Comparison of ENCODE assay signal across 8 cellular contexts in genomic region chr4:37889849-37890500, GRCh38. TPM values are rescaled to one million over a fixed set of nuclear protein-coding genes. Genes with fewer than 3 reads are reported as not detected.
DNase-seq lines count a peak whose midpoint lies in the region; ATAC-seq and TF ChIP-seq lines count a peak whose summit lies in the region.

No MANE protein-coding gene starts in this region.

- H3K4me3 Mint-ChIP-seq in activated T-cell treated with anti-CD3 and anti-CD28 coated beads, Interleukin-2, amount 50 U/mL, for 4 hours: peak overlapping the region; percentile 69

- no peaks in the 10 kb centered on the region for H3K27me3 Mint-ChIP-seq in activated T-cell treated with anti-CD3 and anti-CD28 coated beads, Interleukin-2, amount 50 U/mL, for 4 hours (ENCODE audit: low read depth)

- H3K36me3 ChIP-seq in right lobe of liver: no peaks in the 10 kb centered on the region

- H3K9me3 ChIP-seq in right lobe of liver: no peaks in the 10 kb centered on the region

- peaks cover 0 to 11% (median 0%) of the 10 kb centered on the region in 4 donors for H3K4me1 ChIP-seq in right lobe of liver

- peak overlapping the region; percentile 78 to 91 (median 85) for H3K4me3 ChIP-seq in right lobe of liver

- WGBS in right lobe of liver (ENCODE audit: insufficient coverage, low coverage, low lambda C conversion rate, missing lambda C conversion rate): 45% methylated on average over 27 of the region's 37 CpGs

- intact Hi-C loops in right lobe of liver (cut with DNase I): loop anchor here in 1 of 2 donors (10.0 kb wide), 2 partner anchors 65 to 85 kb away; partner anchors contain the start of gene PGM2

- H3K27me3 ChIP-seq in right lobe of liver: no peaks in the 10 kb centered on the region

- no peak for DNase-seq in activated T-cell treated with anti-CD3 and anti-CD28 coated beads, Interleukin-2, amount 50 U/mL, for 4 hours
- DNase-seq in activated T-cell treated with anti-CD3 and anti-CD28 coated beads for 4 hours (no peak), caudate nucleus (lab: John Stamatoyannopoulos, UW) (peak in 43 of 61 donors; percentile 9 to 82 (median 58)), right lobe of liver (peak in 1 of 3 donors; percentile 31), superior temporal gyrus (ENCODE audit: extremely low spot score) (peak; percentile 56)

- H3K9me3 Mint-ChIP-seq in activated T-cell treated with anti-CD3 and anti-CD28 coated beads, Interleukin-2, amount 50 U/mL, for 4 hours: no peaks in the 10 kb centered on the region

- TF ChIP-seq POLR2A in right lobe of liver (IDR thresholded peaks at IDR 0.05): no peak

- H3K4me1 Mint-ChIP-seq in activated T-cell treated with anti-CD3 and anti-CD28 coated beads, Interleukin-2, amount 50 U/mL, for 4 hours (ENCODE audit: low read depth): peaks cover 29% of the 10 kb centered on the region

- H3K27ac ChIP-seq in caudate nucleus (ENCODE audit: low read depth, low read length): peak overlapping the region; percentile 79
- H3K27ac ChIP-seq in right lobe of liver: peak overlapping the region in 2 of 3 donors; percentile 84 to 90

- no peak for ATAC-seq in activated T-cell treated with anti-CD3 and anti-CD28 coated beads, Interleukin-2, amount 50 U/mL, for 4 hours
- peak; percentile 4 to 20 (median 8) for ATAC-seq in right lobe of liver
- no peak for ATAC-seq in GM19023 (IDR thresholded peaks at IDR 0.05; ENCODE audit: unreplicated experiment)
- ATAC-seq in HG02981 (IDR thresholded peaks at IDR 0.05; ENCODE audit: unreplicated experiment): no peak
- no peak for ATAC-seq in HG03520 (IDR thresholded peaks at IDR 0.05; ENCODE audit: unreplicated experiment)

- H3K36me3 Mint-ChIP-seq in activated T-cell treated with anti-CD3 and anti-CD28 coated beads, Interleukin-2, amount 50 U/mL, for 4 hours (ENCODE audit: insufficient read depth): no peaks in the 10 kb centered on the region

- peak in 1 of 4 donors; percentile 32 for TF ChIP-seq CTCF in right lobe of liver (IDR thresholded peaks at IDR 0.05)

RNA-seq across cellular contexts. Expression of gene TBC1D1, which starts 0.9 kb away (rescaled TPM):
- total RNA-seq in activated T-cell treated with anti-CD3 and anti-CD28 coated beads, Interleukin-2, amount 50 U/mL, for 4 hours: 10 to 100 TPM; 29.4 to 42.0 (median 38.8) TPM
- total RNA-seq in right lobe of liver: 10 to 100 TPM; 21.2 to 67.5 (median 35.8) TPM

Comparison
In these comparisons a context has a peak if more than half of its experiments do, and no peak if none do; other contexts are left out.
1. ATAC-seq: peak in right lobe of liver (4 of 4); none in activated T-cell treated with anti-CD3 and anti-CD28 coated beads, Interleukin-2, amount 50 U/mL, for 4 hours (0 of 2), GM19023 (single experiment), HG02981 (single experiment) and HG03520 (single experiment).
2. DNase-seq: peak in caudate nucleus (43 of 61) and superior temporal gyrus (single experiment); none in activated T-cell treated with anti-CD3 and anti-CD28 coated beads, Interleukin-2, amount 50 U/mL, for 4 hours (single experiment) and activated T-cell treated with anti-CD3 and anti-CD28 coated beads for 4 hours (single experiment).